ENCODE assay signal across 1 cellular context in the genomic region with DNA sequence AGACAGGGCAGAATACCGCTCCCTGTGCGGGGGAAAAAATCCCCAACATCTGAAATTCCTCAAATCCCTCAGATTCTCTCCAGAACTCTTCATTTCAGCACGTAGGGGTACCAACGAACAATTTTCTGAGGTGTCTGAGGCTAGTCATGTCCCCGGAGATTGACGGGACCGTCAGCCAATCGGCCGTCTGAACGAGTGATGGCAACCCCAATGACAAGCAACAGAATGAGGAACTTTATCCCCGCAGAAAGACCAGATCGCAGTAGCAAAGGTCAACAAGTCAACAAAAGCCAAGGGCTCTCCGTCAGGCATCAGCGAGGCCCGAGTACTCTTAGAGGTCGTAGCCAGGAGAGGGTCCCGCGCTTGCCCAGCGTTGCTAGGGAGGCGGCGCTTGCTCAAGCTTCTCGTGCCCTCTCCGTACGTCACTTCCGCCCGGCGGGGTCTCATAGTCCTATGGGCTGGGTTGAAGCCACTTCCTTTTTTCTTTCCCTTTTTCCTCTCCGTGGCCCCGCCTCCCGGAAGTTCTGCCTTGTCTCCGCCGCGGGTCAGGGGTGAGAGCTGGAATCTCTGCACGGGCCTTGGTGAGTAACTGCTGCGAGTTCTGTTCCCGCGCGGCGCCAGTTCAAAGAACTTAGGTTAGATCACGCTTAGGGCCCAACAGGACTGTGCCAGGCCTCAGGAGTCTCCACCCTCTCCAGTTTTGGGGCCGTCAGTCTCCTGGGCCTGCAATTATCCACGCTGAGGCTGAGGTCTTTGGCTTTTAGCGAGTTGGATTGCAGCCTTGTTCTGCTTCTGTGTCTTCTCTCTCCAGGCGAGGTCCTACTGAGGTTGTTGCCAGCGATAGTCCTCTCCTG.
TF ChIP-seq lines count a peak whose summit lies in the region.

Gene RNF20, plus strand, starts transcription at position 520 of the 854 bp plus-strand sequence. CDS start 1,571 bp downstream, outside the sequence.

TF ChIP-seq in K562, 482 proteins besides CTCF, POLR2A, EP300 and RAD21 (continued from another document and continues in another):
- TF ChIP-seq, protein P1, sequence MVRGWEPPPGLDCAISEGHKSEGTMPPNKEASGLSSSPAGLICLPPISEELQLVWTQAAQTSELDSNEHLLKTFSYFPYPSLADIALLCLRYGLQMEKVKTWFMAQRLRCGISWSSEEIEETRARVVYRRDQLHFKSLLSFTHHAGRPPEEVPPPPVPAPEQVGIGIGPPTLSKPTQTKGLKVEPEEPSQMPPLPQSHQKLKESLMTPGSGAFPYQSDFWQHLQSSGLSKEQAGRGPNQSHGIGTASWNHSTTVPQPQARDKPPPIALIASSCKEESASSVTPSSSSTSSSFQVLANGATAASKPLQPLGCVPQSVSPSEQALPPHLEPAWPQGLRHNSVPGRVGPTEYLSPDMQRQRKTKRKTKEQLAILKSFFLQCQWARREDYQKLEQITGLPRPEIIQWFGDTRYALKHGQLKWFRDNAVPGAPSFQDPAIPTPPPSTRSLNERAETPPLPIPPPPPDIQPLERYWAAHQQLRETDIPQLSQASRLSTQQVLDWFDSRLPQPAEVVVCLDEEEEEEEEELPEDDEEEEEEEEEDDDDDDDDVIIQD (CRISPR knock-in tag; IDR thresholded peaks at IDR 0.05) = no peak
- TF ChIP-seq RFX1 (IDR thresholded peaks at IDR 0.05) = peak; percentile 96
- TF ChIP-seq MAZ (CRISPR knock-in tag; conservative IDR thresholded peaks at IDR 0.05 in 1 of 2, IDR thresholded peaks at IDR 0.05 in 1 of 2) = no peak
- no peak for TF ChIP-seq ZNF785 (CRISPR knock-in tag; IDR thresholded peaks at IDR 0.05)
- peak; percentile 46; the same call in 1 of the 2 replicates for TF ChIP-seq SUPT5H (IDR thresholded peaks at IDR 0.05)
- TF ChIP-seq ZNF133 (CRISPR knock-in tag; IDR thresholded peaks at IDR 0.05) = no peak
- peak; percentile 97 for TF ChIP-seq CREM (IDR thresholded peaks at IDR 0.05; ENCODE audit: low read depth)
- TF ChIP-seq, protein P2, sequence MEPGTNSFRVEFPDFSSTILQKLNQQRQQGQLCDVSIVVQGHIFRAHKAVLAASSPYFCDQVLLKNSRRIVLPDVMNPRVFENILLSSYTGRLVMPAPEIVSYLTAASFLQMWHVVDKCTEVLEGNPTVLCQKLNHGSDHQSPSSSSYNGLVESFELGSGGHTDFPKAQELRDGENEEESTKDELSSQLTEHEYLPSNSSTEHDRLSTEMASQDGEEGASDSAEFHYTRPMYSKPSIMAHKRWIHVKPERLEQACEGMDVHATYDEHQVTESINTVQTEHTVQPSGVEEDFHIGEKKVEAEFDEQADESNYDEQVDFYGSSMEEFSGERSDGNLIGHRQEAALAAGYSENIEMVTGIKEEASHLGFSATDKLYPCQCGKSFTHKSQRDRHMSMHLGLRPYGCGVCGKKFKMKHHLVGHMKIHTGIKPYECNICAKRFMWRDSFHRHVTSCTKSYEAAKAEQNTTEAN (CRISPR knock-in tag; IDR thresholded peaks at IDR 0.05) = no peak
- TF ChIP-seq GTF2F1 (IDR thresholded peaks at IDR 0.05; ENCODE audit: low read depth, low read length) = no peak
- no peak; the same call in 1 of the 2 replicates for TF ChIP-seq SP1 (CRISPR knock-in tag; IDR thresholded peaks at IDR 0.05)
- TF ChIP-seq CBX3 (IDR thresholded peaks at IDR 0.05; ENCODE audit: borderline replicate concordance in 1 of 2, low read length in 2 of 2) = no peak
- TF ChIP-seq, protein P3, sequence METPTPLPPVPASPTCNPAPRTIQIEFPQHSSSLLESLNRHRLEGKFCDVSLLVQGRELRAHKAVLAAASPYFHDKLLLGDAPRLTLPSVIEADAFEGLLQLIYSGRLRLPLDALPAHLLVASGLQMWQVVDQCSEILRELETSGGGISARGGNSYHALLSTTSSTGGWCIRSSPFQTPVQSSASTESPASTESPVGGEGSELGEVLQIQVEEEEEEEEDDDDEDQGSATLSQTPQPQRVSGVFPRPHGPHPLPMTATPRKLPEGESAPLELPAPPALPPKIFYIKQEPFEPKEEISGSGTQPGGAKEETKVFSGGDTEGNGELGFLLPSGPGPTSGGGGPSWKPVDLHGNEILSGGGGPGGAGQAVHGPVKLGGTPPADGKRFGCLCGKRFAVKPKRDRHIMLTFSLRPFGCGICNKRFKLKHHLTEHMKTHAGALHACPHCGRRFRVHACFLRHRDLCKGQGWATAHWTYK (CRISPR knock-in tag; IDR thresholded peaks at IDR 0.05) = no peak
- TF ChIP-seq CGGBP1 (CRISPR knock-in tag; IDR thresholded peaks at IDR 0.05) = no peak
- peak; percentile 98 for TF ChIP-seq ZBTB40 (IDR thresholded peaks at IDR 0.05)
- TF ChIP-seq ZBTB40 (CRISPR knock-in tag; IDR thresholded peaks at IDR 0.05) = no peak
- no peak for TF ChIP-seq MAFK (IDR thresholded peaks at IDR 0.05; ENCODE audit: low read length)
- TF ChIP-seq ZMIZ1 (IDR thresholded peaks at IDR 0.05; ENCODE audit: low read depth in 2 of 2, low read length in 2 of 2) = peak in 1 of 2 experiments; percentile 25; a peak in 1 of 4 replicates
- TF ChIP-seq ZKSCAN3 (CRISPR knock-in tag; IDR thresholded peaks at IDR 0.05) = no peak
- no peak for TF ChIP-seq ZNF695 (CRISPR knock-in tag; IDR thresholded peaks at IDR 0.05)
- TF ChIP-seq HNRNPK (IDR thresholded peaks at IDR 0.05; ENCODE audit: low read depth, low read length, poor library complexity, severe bottlenecking) = no peak
- no peak for TF ChIP-seq PHTF2 (CRISPR knock-in tag; IDR thresholded peaks at IDR 0.05)
- no peak for TF ChIP-seq TAF1 (IDR thresholded peaks at IDR 0.05; ENCODE audit: control insufficient read depth, extremely low read depth, insufficient read depth, low read length, severe bottlenecking)
- peak; percentile 37; the same call in 1 of the 2 replicates for TF ChIP-seq ATF3 (IDR thresholded peaks at IDR 0.05)
- no peak for TF ChIP-seq ATF3 (CRISPR knock-in tag; conservative IDR thresholded peaks at IDR 0.05)
- no peak for TF ChIP-seq GABPB2 (CRISPR knock-in tag; conservative IDR thresholded peaks at IDR 0.05)
- TF ChIP-seq, protein P4, sequence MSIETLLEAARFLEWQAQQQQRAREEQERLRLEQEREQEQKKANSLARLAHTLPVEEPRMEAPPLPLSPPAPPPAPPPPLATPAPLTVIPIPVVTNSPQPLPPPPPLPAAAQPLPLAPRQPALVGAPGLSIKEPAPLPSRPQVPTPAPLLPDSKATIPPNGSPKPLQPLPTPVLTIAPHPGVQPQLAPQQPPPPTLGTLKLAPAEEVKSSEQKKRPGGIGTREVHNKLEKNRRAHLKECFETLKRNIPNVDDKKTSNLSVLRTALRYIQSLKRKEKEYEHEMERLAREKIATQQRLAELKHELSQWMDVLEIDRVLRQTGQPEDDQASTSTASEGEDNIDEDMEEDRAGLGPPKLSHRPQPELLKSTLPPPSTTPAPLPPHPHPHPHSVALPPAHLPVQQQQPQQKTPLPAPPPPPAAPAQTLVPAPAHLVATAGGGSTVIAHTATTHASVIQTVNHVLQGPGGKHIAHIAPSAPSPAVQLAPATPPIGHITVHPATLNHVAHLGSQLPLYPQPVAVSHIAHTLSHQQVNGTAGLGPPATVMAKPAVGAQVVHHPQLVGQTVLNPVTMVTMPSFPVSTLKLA (conservative IDR thresholded peaks at IDR 0.05) = peak; percentile 30 to 70; a peak in 2 of 4 replicates
- TF ChIP-seq TFAM (CRISPR knock-in tag; conservative IDR thresholded peaks at IDR 0.05) = no peak
- peak; percentile 57; the same call in 1 of the 2 replicates for TF ChIP-seq JUND (IDR thresholded peaks at IDR 0.05; ENCODE audit: borderline replicate concordance, low read depth, low read length)
- TF ChIP-seq JUND (tag; IDR thresholded peaks at IDR 0.05; ENCODE audit: borderline replicate concordance, low read depth, low read length) = no peak
- TF ChIP-seq STAG1 (CRISPR knock-in tag; IDR thresholded peaks at IDR 0.05; ENCODE audit: borderline replicate concordance) = no peak
- peak; percentile 94 for TF ChIP-seq NFYB (IDR thresholded peaks at IDR 0.05; ENCODE audit: extremely low read depth, insufficient read length)
